In the genomic region with DNA sequence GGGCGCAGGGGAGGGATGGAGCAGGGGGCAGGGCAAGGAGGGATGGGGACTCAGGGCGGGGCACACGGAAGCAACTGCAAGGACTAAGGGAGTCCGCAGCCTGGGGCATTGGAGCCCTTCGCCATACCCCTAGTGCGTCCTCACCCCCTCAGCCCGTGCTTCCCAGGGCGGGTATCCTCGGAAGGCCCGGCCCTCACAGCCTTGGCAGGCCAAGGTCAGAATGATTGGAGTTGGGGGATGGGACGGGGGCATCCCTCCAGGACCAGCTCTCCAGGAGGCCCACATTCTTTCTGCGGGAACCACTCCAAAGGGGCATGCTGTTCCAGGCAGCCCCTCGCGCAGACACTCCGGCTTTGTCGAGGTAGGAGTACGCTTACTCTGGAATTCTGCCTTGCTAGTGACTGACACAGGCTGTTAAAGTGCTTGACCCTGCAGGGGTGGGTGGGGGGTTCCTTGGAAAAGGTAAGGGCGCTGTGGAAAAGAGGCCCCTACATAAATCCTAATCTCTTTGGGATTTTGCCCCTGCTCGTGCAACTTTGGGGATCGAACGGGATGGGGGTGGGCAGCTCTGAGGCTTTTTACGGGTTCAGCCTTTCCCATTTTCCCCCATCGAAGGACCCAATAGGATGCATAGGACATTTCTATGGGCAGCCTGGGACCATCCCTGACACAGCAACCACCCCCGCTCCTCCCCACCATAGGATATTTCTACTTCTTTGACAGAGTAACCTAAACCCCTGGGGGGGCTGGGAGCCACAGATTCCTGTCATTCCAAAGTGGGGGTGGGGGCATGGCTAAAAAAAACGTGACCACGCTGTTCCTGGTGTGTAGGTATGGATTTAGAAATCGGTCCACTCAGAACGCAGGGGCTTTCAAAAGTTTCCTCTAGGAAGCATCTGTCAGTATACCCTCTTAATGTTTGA, we compare ENCODE assay signal across 1 cellular context.
A peak's percentile ranks its signal among the peaks of the same experiment; 100 is the strongest.
TF ChIP-seq lines count a peak whose summit lies in the region.

No MANE protein-coding gene starts in this region.

TF ChIP-seq in HEK293, 187 proteins besides CTCF, POLR2A, EP300 and RAD21 (continued from another document and continues in another):
- TF ChIP-seq PRDM2 (tag by site-specific recombination; IDR thresholded peaks at IDR 0.05; ENCODE audit: borderline replicate concordance): no peak
- TF ChIP-seq ZNF350 (tag by site-specific recombination; IDR thresholded peaks at IDR 0.05): no peak
- TF ChIP-seq GLIS1 (tag by site-specific recombination; IDR thresholded peaks at IDR 0.05): peak; percentile 90
- TF ChIP-seq TSHZ1 (tag by site-specific recombination; IDR thresholded peaks at IDR 0.05; ENCODE audit: borderline replicate concordance): peak; percentile 15; the same call in 1 of the 2 replicates
- no peak for TF ChIP-seq ZNF639 (tag by site-specific recombination; IDR thresholded peaks at IDR 0.05)
- TF ChIP-seq ZNF747 (tag by site-specific recombination; IDR thresholded peaks at IDR 0.05): no peak
- peak; percentile 34; the same call in 1 of the 2 replicates for TF ChIP-seq MZF1 (tag by site-specific recombination; IDR thresholded peaks at IDR 0.05; ENCODE audit: borderline replicate concordance)
- no peak for TF ChIP-seq ZNF677 (tag by site-specific recombination; IDR thresholded peaks at IDR 0.05)
- no peak for TF ChIP-seq ZNF416 (tag by site-specific recombination; IDR thresholded peaks at IDR 0.05)
- no peak for TF ChIP-seq ZNF596 (tag by site-specific recombination; IDR thresholded peaks at IDR 0.05)
- no peak for TF ChIP-seq ZNF624 (tag by site-specific recombination; IDR thresholded peaks at IDR 0.05)
- TF ChIP-seq OSR2 (tag by site-specific recombination; IDR thresholded peaks at IDR 0.05): no peak
- peak; percentile 61; the same call in 1 of the 2 replicates for TF ChIP-seq ZXDB (tag by site-specific recombination; IDR thresholded peaks at IDR 0.05)
- no peak; the same call in 1 of the 2 replicates for TF ChIP-seq ZEB2 (tag by site-specific recombination; IDR thresholded peaks at IDR 0.05)
- TF ChIP-seq ZNF629 (tag by site-specific recombination; IDR thresholded peaks at IDR 0.05): no peak
- 0 out of 2 replicates have a peak, but pooled peaks have one; percentile 8 for TF ChIP-seq ZNF843 (tag by site-specific recombination; IDR thresholded peaks at IDR 0.05)
- no peak for TF ChIP-seq ZBTB49 (tag by site-specific recombination; IDR thresholded peaks at IDR 0.05; ENCODE audit: low read depth)
- TF ChIP-seq HOXA7 (CRISPR knock-in tag; IDR thresholded peaks at IDR 0.05; ENCODE audit: borderline replicate concordance): no peak
- TF ChIP-seq, protein P1, sequence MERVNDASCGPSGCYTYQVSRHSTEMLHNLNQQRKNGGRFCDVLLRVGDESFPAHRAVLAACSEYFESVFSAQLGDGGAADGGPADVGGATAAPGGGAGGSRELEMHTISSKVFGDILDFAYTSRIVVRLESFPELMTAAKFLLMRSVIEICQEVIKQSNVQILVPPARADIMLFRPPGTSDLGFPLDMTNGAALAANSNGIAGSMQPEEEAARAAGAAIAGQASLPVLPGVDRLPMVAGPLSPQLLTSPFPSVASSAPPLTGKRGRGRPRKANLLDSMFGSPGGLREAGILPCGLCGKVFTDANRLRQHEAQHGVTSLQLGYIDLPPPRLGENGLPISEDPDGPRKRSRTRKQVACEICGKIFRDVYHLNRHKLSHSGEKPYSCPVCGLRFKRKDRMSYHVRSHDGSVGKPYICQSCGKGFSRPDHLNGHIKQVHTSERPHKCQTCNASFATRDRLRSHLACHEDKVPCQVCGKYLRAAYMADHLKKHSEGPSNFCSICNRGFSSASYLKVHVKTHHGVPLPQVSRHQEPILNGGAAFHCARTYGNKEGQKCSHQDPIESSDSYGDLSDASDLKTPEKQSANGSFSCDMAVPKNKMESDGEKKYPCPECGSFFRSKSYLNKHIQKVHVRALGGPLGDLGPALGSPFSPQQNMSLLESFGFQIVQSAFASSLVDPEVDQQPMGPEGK (tag by site-specific recombination; IDR thresholded peaks at IDR 0.05): peak; percentile 79
- peak; percentile 70; the same call in 1 of the 2 replicates for TF ChIP-seq ZNF600 (tag by site-specific recombination; IDR thresholded peaks at IDR 0.05)
- TF ChIP-seq, protein P2, sequence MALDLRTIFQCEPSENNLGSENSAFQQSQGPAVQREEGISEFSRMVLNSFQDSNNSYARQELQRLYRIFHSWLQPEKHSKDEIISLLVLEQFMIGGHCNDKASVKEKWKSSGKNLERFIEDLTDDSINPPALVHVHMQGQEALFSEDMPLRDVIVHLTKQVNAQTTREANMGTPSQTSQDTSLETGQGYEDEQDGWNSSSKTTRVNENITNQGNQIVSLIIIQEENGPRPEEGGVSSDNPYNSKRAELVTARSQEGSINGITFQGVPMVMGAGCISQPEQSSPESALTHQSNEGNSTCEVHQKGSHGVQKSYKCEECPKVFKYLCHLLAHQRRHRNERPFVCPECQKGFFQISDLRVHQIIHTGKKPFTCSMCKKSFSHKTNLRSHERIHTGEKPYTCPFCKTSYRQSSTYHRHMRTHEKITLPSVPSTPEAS (tag by site-specific recombination; IDR thresholded peaks at IDR 0.05): no peak
- TF ChIP-seq REPIN1 (tag by site-specific recombination; IDR thresholded peaks at IDR 0.05; ENCODE audit: low read depth): no peak
- TF ChIP-seq, protein P3, sequence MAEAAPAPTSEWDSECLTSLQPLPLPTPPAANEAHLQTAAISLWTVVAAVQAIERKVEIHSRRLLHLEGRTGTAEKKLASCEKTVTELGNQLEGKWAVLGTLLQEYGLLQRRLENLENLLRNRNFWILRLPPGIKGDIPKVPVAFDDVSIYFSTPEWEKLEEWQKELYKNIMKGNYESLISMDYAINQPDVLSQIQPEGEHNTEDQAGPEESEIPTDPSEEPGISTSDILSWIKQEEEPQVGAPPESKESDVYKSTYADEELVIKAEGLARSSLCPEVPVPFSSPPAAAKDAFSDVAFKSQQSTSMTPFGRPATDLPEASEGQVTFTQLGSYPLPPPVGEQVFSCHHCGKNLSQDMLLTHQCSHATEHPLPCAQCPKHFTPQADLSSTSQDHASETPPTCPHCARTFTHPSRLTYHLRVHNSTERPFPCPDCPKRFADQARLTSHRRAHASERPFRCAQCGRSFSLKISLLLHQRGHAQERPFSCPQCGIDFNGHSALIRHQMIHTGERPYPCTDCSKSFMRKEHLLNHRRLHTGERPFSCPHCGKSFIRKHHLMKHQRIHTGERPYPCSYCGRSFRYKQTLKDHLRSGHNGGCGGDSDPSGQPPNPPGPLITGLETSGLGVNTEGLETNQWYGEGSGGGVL (tag by site-specific recombination; IDR thresholded peaks at IDR 0.05): peak; percentile 49; the same call in 1 of the 2 replicates
- TF ChIP-seq ZBTB10 (tag by site-specific recombination; IDR thresholded peaks at IDR 0.05): peak; percentile 60; the same call in 1 of the 2 replicates
- TF ChIP-seq ZNF239 (tag by site-specific recombination; IDR thresholded peaks at IDR 0.05): no peak
- TF ChIP-seq ZNF837 (tag by site-specific recombination; IDR thresholded peaks at IDR 0.05): peak; percentile 90; the same call in 1 of the 2 replicates
- 0 out of 2 replicates have a peak, but pooled peaks have one; percentile 7 for TF ChIP-seq KLF8 (tag by site-specific recombination; IDR thresholded peaks at IDR 0.05)
- TF ChIP-seq IKZF3 (tag by site-specific recombination; IDR thresholded peaks at IDR 0.05): peak; percentile 77
